Comparison of ENCODE assay signal across 21 cellular contexts in genomic region chrX:68417651-68418050, GRCh38. TPM values are rescaled to one million over a fixed set of nuclear protein-coding genes. Genes with fewer than 3 reads are reported as not detected.
A peak's percentile ranks its signal among the peaks of the same experiment; 100 is the strongest.
DNase-seq lines count a peak whose midpoint lies in the region; ATAC-seq and TF ChIP-seq lines count a peak whose summit lies in the region.
"Had no signal": no experiment of that assay in that cellular context is flagged by ENCODE, and none has a peak within 500 bp of the region (broad histone marks: within the 10 kb centered on the region; RNA-seq: fewer than 3 reads in every experiment).

No MANE protein-coding gene starts in this region.

- H3K23ac ChIP-seq in trophoblast cell (ENCODE audit: low read length) = no peak overlapping the region

- no peak overlapping the region for H2AFZ ChIP-seq in trophoblast cell (ENCODE audit: insufficient read depth, low read length, poor library complexity)

- intact Hi-C loops in thyroid gland (cut with DNase I) = no loop called here

- no peak overlapping the region for H4K8ac ChIP-seq in trophoblast cell (ENCODE audit: low read depth, low read length)

- no peak overlapping the region for H2BK12ac ChIP-seq in trophoblast cell (ENCODE audit: low read length)

- H3K27ac ChIP-seq in trophoblast cell (ENCODE audit: low read depth, low read length) (no peak overlapping the region), thyroid gland (no peak overlapping the region)
- H3K27ac ChIP-seq: HL-60 had no signal

- H3K4me2 ChIP-seq in trophoblast cell (ENCODE audit: low read length) = no peak overlapping the region

- no peak overlapping the region for H3K9ac ChIP-seq in trophoblast cell (ENCODE audit: low read length)

- H3K14ac ChIP-seq in trophoblast cell (ENCODE audit: low read length) = no peak overlapping the region

- no peak overlapping the region for H4K91ac ChIP-seq in trophoblast cell (ENCODE audit: low read depth, low read length)

- H3K4me3 ChIP-seq in epithelial cell of esophagus (ENCODE audit: low read length) (no peak overlapping the region), trophoblast cell (ENCODE audit: low read depth, low read length) (no peak overlapping the region), thyroid gland (replicated peaks in 1 of 3) (no peak overlapping the region)

- peaks cover 3 to 10% of the 10 kb centered on the region in 2 experiments for H3K4me1 ChIP-seq in trophoblast cell (ENCODE audit: control insufficient read depth in 1 of 2, insufficient read depth in 2 of 2, low read length in 2 of 2)
- peaks cover 13 to 43% of the 10 kb centered on the region in 2 donors for H3K4me1 ChIP-seq in thyroid gland

- no peaks in the 10 kb centered on the region for H3K9me3 ChIP-seq in trophoblast cell (ENCODE audit: insufficient read depth, low read depth, low read length)
- no peaks in the 10 kb centered on the region for H3K9me3 ChIP-seq in thyroid gland

- no peak overlapping the region for H3K18ac ChIP-seq in trophoblast cell (ENCODE audit: low read length)

- DNase-seq in ELF-1 (ENCODE audit: low read depth, low spot score) = peak; percentile 37
- peak; percentile 31 for DNase-seq in epithelial cell of esophagus (ENCODE audit: low read depth)
- peak; percentile 27 to 67 for DNase-seq in trophoblast cell
- peak; percentile 12 to 23 for DNase-seq in thyroid gland
- no peak for DNase-seq in putamen (ENCODE audit: low spot score)
- no peak for DNase-seq in G401 (ENCODE audit: low spot score)
- DNase-seq: DMS53, KBM-7, MM.1S, NCI-H1048, NCI-H1436, NCI-H187 treated with DMSO at 0.1 percent for 48 hours, NCI-H2107, NCI-H226, NCI-H510A treated with DMSO at 0.1 percent for 48 hours, NCI-H748 treated with DMSO at 0.1 percent for 48 hours had no signal

- in situ Hi-C loops in G401 (cut with HindIII; ENCODE audit: low sequenced_read_pairs) = no loop called here

- no peak overlapping the region for H2AK5ac ChIP-seq in trophoblast cell (ENCODE audit: low read length)

- WGBS in trophoblast cell (ENCODE audit: extremely low coverage, insufficient coverage, insufficient read length) = no CpG with 5 or more reads among the region's 2 CpGs
- 47 to 64% methylated on average over 2 of the region's 2 CpGs for WGBS in thyroid gland, 2 donors

- H4K12ac ChIP-seq in trophoblast cell (ENCODE audit: low read depth, low read length) = no peak overlapping the region

- no peak overlapping the region for H2BK120ac ChIP-seq in trophoblast cell (ENCODE audit: insufficient read depth, low read length, poor library complexity)

- H3K27me3 ChIP-seq in trophoblast cell (ENCODE audit: insufficient read depth, low read length) (no peaks in the 10 kb centered on the region), thyroid gland (no peaks in the 10 kb centered on the region)

- no peak overlapping the region for H2BK5ac ChIP-seq in trophoblast cell (ENCODE audit: low read depth, low read length, poor library complexity)

- TF ChIP-seq CTCF in epithelial cell of esophagus (IDR thresholded peaks at IDR 0.05; ENCODE audit: insufficient read depth, low read depth, low read length, missing control alignments) = no peak
- TF ChIP-seq CTCF in thyroid gland (IDR thresholded peaks at IDR 0.05) = no peak

- no peak for TF ChIP-seq POLR2A in thyroid gland (IDR thresholded peaks at IDR 0.05)

- no peak for ATAC-seq in HG02571 (IDR thresholded peaks at IDR 0.05; ENCODE audit: unreplicated experiment)
- ATAC-seq: HepG2, Panc1, SK-N-SH treated with all-trans-retinoic acid at 6 μM for 48 hours had no signal

- no peak overlapping the region for H3K4ac ChIP-seq in trophoblast cell (ENCODE audit: low read depth, low read length)

- no peaks in the 10 kb centered on the region for H3K79me2 ChIP-seq in trophoblast cell (ENCODE audit: control insufficient read depth, insufficient read depth, low read length, poor library complexity)

- H3K79me1 ChIP-seq in trophoblast cell (ENCODE audit: low read length) = no peaks in the 10 kb centered on the region

- H3K36me3 ChIP-seq in trophoblast cell (ENCODE audit: control insufficient read depth in 1 of 2, insufficient read depth in 2 of 2, low read length in 2 of 2) (no peaks in the 10 kb centered on the region), thyroid gland (no peaks in the 10 kb centered on the region)

RNA-seq across cellular contexts. Expression of gene OPHN1, which starts 15.6 kb away (rescaled TPM):
- 4.2 and 6.3 TPM in 2 replicates for polyA plus RNA-seq in trophoblast cell (2013)
- 10 to 100 TPM in 3 of 4 donors, 1 to 10 TPM in 1; 7.0 to 11.5 (median 10.5) TPM for total RNA-seq in thyroid gland
- total RNA-seq in G401 (2014; rRNA removed; shearing (Covaris generic)) = 1.7 and 3.9 TPM in 2 replicates

Comparison
In these comparisons a context has a peak if more than half of its experiments do, and no peak if none do; other contexts are left out.
1. DNase-seq: peak in ELF-1 (single experiment), epithelial cell of esophagus (single experiment), trophoblast cell (2 of 2) and thyroid gland (2 of 2); none in putamen (single experiment) and G401 (single experiment).